Comparison of ENCODE assay signal across 17 cellular contexts in the genomic region with DNA sequence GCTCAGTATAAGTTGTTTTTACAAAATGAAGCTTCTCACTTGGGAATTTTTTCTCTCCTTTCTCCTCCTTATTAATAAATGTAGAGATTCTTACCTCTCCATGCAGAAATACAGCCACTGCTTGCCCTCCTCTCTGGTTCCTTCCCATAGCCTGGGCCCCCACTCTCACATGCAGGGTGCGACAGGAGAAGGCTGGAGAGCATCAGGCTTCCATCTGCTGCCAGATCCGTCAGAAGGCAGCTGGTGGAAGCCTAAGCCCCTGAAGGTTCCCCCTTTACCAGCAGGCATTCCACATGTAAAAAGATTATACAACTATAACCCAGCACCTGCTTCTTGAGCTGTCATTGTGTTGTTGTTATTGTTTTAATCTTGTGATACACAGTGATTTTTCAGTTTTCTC.
DNase-seq lines count a peak whose midpoint lies in the region; ATAC-seq, FAIRE-seq and TF ChIP-seq lines count a peak whose summit lies in the region.
"Had no signal": no experiment of that assay in that cellular context is flagged by ENCODE, and none has a peak within 500 bp of the region (broad histone marks: within the 10 kb centered on the region; RNA-seq: fewer than 3 reads in every experiment).

No MANE protein-coding gene starts in this region.

- whole genome bisulfite sequencing in SK-N-SH (ENCODE audit: low lambda C conversion rate), result 6% methylated on average over 2 of the region's 2 CpGs
- WGBS in H1 (ENCODE audit: extremely low coverage in 1 of 2, insufficient coverage in 1 of 2, insufficient read length in 1 of 2, insufficient replicate concordance in 2 of 2, low coverage in 1 of 2, low lambda C conversion rate in 2 of 2, missing lambda C conversion rate in 1 of 2), 2 experiments, result 81% methylated on average over 2 of the region's 2 CpGs; no CpG with 5 or more reads in 1 of the 2 experiments
- 60 to 69% methylated on average over 2 of the region's 2 CpGs for WGBS in transverse colon (ENCODE audit: low coverage in 1 of 2), 2 donors

- peak overlapping the region; percentile 61 for H3K14ac ChIP-seq in H1 (ENCODE audit: insufficient read length)

- no peaks in the 10 kb centered on the region for H3K9me2 ChIP-seq in SK-N-SH

- H2BK20ac ChIP-seq in H1 (ENCODE audit: low read length), result no peak overlapping the region

- no peak overlapping the region for H3K23ac ChIP-seq in H1 (ENCODE audit: insufficient read length)

- peaks cover 0 to 2% of the 10 kb centered on the region in 2 experiments; a peak in 1 of 4 replicates for H3K4me1 ChIP-seq in SK-N-SH (ENCODE audit: control insufficient read depth in 1 of 2, insufficient read depth in 2 of 2, low read depth in 1 of 2, low read length in 1 of 2)
- no peaks in the 10 kb centered on the region for H3K4me1 ChIP-seq in H1 (replicated peaks in 1 of 4; ENCODE audit: control insufficient read depth in 3 of 4, insufficient read depth in 4 of 4, low read length in 3 of 4)
- no peaks in the 10 kb centered on the region for H3K4me1 ChIP-seq in transverse colon
- no peaks in the 10 kb centered on the region for H3K4me1 ChIP-seq in effector memory CD4-positive, alpha-beta T cell (ENCODE audit: control insufficient read depth, insufficient read depth, low read length, poor library complexity, severe bottlenecking)
- H3K4me1 ChIP-seq: HAP-1 had no signal

- no peak overlapping the region for H3K18ac ChIP-seq in H1 (ENCODE audit: extremely low read depth, low read length)

- in situ Hi-C loops in transverse colon (cut with MboI; ENCODE audit: low pct_ligation_motif_present in 1 of 4, low pct_unique_long_range_greater_than_20kb in 1 of 4, low sequenced_read_pairs in 3 of 4), result no loop called here

- H3K4ac ChIP-seq in H1 (replicated peaks; ENCODE audit: insufficient read length, low read depth, low read length), result no peak overlapping the region

- no peak for FAIRE-seq in H1 (lab: Jason Lieb, UNC)
- FAIRE-seq: GM12892, GM19239 had no signal

- no peak overlapping the region for H3K4me3 ChIP-seq in SK-N-SH (ENCODE audit: low read depth in 2 of 2, low read length in 1 of 2)
- no peak overlapping the region for H3K4me3 ChIP-seq in H1 (ENCODE audit: extremely low read depth in 1 of 4, insufficient read depth in 2 of 4, low read depth in 3 of 4, low read length in 4 of 4)
- H3K4me3 ChIP-seq in transverse colon, result no peak overlapping the region
- H3K4me3 ChIP-seq in effector memory CD4-positive, alpha-beta T cell (ENCODE audit: insufficient read depth, low read depth, low read length, poor library complexity, severe bottlenecking), result no peak overlapping the region
- H3K4me3 ChIP-seq: BLaER1 treated with 17β-estradiol and CSF1 and Interleukin-3, amounts not matched to agents 10 nM and 100 nM; HAP-1 had no signal

- no peak overlapping the region for H4K91ac ChIP-seq in H1 (replicated peaks; ENCODE audit: insufficient read length, low read length)

- H3K56ac ChIP-seq in H1 (replicated peaks; ENCODE audit: insufficient read length, low read depth, low read length), result no peak overlapping the region

- H4K8ac ChIP-seq in H1 (ENCODE audit: extremely low read depth, insufficient read depth, low read length), result no peak overlapping the region

- H3K27ac ChIP-seq in SK-N-SH (ENCODE audit: low read depth in 2 of 2, low read length in 1 of 2) (no peak overlapping the region), H1 (ENCODE audit: low read depth, low read length) (no peak overlapping the region), transverse colon (no peak overlapping the region)
- no peak overlapping the region for H3K27ac ChIP-seq in effector memory CD4-positive, alpha-beta T cell (ENCODE audit: insufficient read depth, low read length, poor library complexity, severe bottlenecking)
- H3K27ac ChIP-seq: BLaER1 treated with 17β-estradiol and CSF1 and Interleukin-3, amounts not matched to agents 10 nM and 100 nM had no signal

- TF ChIP-seq CTCF in SK-N-SH (IDR thresholded peaks at IDR 0.05), result no peak
- TF ChIP-seq CTCF in H1 (IDR thresholded peaks at IDR 0.05; ENCODE audit: control extremely low read depth in 1 of 3, insufficient read depth in 1 of 3, low read depth in 1 of 3, low read length in 3 of 3), result no peak
- TF ChIP-seq CTCF in transverse colon (IDR thresholded peaks at IDR 0.05), result no peak

- H2AFZ ChIP-seq in SK-N-SH (ENCODE audit: low read depth) (no peak overlapping the region), H1 (ENCODE audit: low read length) (no peak overlapping the region)

- H3K23me2 ChIP-seq in H1 (ENCODE audit: low read depth, low read length), result no peaks in the 10 kb centered on the region

- H2BK120ac ChIP-seq in H1 (replicated peaks; ENCODE audit: low read depth, low read length), result no peak overlapping the region

- H3K9me3 ChIP-seq in SK-N-SH, result no peaks in the 10 kb centered on the region
- H3K9me3 ChIP-seq in H1 (ENCODE audit: insufficient read depth in 2 of 2, low read depth in 1 of 2, low read length in 1 of 2), result peaks cover 3 to 4% of the 10 kb centered on the region in 2 experiments; a peak in 1 of 4 replicates
- no peaks in the 10 kb centered on the region for H3K9me3 ChIP-seq in transverse colon
- no peaks in the 10 kb centered on the region for H3K9me3 ChIP-seq in effector memory CD4-positive, alpha-beta T cell (ENCODE audit: control insufficient read depth, low read length)
- H3K9me3 ChIP-seq: BLaER1 treated with 17β-estradiol and CSF1 and Interleukin-3, amounts not matched to agents 10 nM and 100 nM; HAP-1 had no signal

- no peak overlapping the region for H4K5ac ChIP-seq in H1 (ENCODE audit: insufficient read length, low read depth, low read length)

- TF ChIP-seq RAD21 in SK-N-SH (IDR thresholded peaks at IDR 0.05; ENCODE audit: low read length) (peak; percentile 5; the same call in 1 of the 2 replicates), H1 (IDR thresholded peaks at IDR 0.05 in 1 of 2, conservative IDR thresholded peaks at IDR 0.05 in 1 of 2; ENCODE audit: low read depth in 2 of 2, low read length in 2 of 2) (no peak)

- no peaks in the 10 kb centered on the region for H3K79me1 ChIP-seq in H1 (ENCODE audit: low read depth, low read length)

- H3K79me2 ChIP-seq in SK-N-SH (ENCODE audit: insufficient read depth) (no peaks in the 10 kb centered on the region), H1 (ENCODE audit: control insufficient read depth in 1 of 2, insufficient read depth in 2 of 2, low read length in 2 of 2) (no peaks in the 10 kb centered on the region)

- no peak overlapping the region for H3K9ac ChIP-seq in SK-N-SH
- H3K9ac ChIP-seq in H1 (replicated peaks in 1 of 4; ENCODE audit: extremely low read depth in 1 of 4, low read depth in 3 of 4, low read length in 3 of 4), result no peak overlapping the region
- H3K9ac ChIP-seq: BLaER1 treated with 17β-estradiol and CSF1 and Interleukin-3, amounts not matched to agents 10 nM and 100 nM had no signal

- TF ChIP-seq POLR2A in H1 (IDR thresholded peaks at IDR 0.05; ENCODE audit: control extremely low read depth in 1 of 2, low read depth in 2 of 2, low read length in 2 of 2) (no peak), transverse colon (IDR thresholded peaks at IDR 0.05) (no peak)

- no peak overlapping the region for H3K4me2 ChIP-seq in SK-N-SH
- H3K4me2 ChIP-seq in H1 (ENCODE audit: insufficient read depth in 1 of 2, low read depth in 2 of 2, low read length in 2 of 2), result no peak overlapping the region
- H3K4me2 ChIP-seq: BLaER1 treated with 17β-estradiol and CSF1 and Interleukin-3, amounts not matched to agents 10 nM and 100 nM had no signal

- TF ChIP-seq EP300 in SK-N-SH (IDR thresholded peaks at IDR 0.05; ENCODE audit: borderline replicate concordance in 1 of 2, low read depth in 1 of 2, low read length in 1 of 2) (0 out of 4 replicates have a peak, but pooled peaks of 1 of the 2 experiments have one; percentile 42), H1 (IDR thresholded peaks at IDR 0.05; ENCODE audit: borderline replicate concordance in 1 of 2, low read depth in 2 of 2, low read length in 2 of 2) (no peak), transverse colon (IDR thresholded peaks at IDR 0.05; ENCODE audit: low read depth) (no peak)

- no peak overlapping the region for H2BK15ac ChIP-seq in H1 (ENCODE audit: low read length)

- no peaks in the 10 kb centered on the region for H4K20me1 ChIP-seq in SK-N-SH (ENCODE audit: insufficient read depth)
- H4K20me1 ChIP-seq in H1 (replicated peaks in 1 of 2; ENCODE audit: control insufficient read depth in 1 of 2, insufficient read depth in 2 of 2, low read length in 2 of 2), result no peaks in the 10 kb centered on the region
- H4K20me1 ChIP-seq: BLaER1 treated with 17β-estradiol and CSF1 and Interleukin-3, amounts not matched to agents 10 nM and 100 nM had no signal

- no peaks in the 10 kb centered on the region for H3F3A ChIP-seq in SK-N-SH (replicated peaks; ENCODE audit: insufficient read depth)

- intact Hi-C loops in transverse colon (cut with DNase I; ENCODE audit: low total_unique reads), result no loop called here

- DNase-seq in SK-N-SH, result peak; percentile 27
- DNase-seq in NCI-H524 (lab: John Stamatoyannopoulos, UW), result peak; percentile 82 to 90
- no peak for DNase-seq in H1 (ENCODE audit: low read depth in 1 of 2, low spot score in 2 of 2)
- DNase-seq in transverse colon, result no peak
- DNase-seq in effector memory CD4-positive, alpha-beta T cell, result no peak
- DNase-seq: 8988T; AML-193; CD4-positive, CD25-positive, alpha-beta regulatory T cell; DND-41; GDM1; GOT3 had no signal

- POLR2A ChIA-PET in SK-N-SH (lab: Yijun Ruan, JAX), result interaction anchor here (0.6 to 0.8 kb wide), 2 partner anchors 12 to 157 kb away, joined by 4 read pairs; no protein-coding TSS in a partner anchor
- POLR2A ChIA-PET in H1 (lab: Charles Lee; ENCODE audit: partially characterized antibody), result no interaction called here

- ATAC-seq in SK-N-SH treated with all-trans-retinoic acid at 6 μM for 48 hours (no peak), GM18868 (IDR thresholded peaks at IDR 0.05; ENCODE audit: unreplicated experiment) (no peak)

- H3K27me3 ChIP-seq in SK-N-SH (ENCODE audit: insufficient read depth), result no peaks in the 10 kb centered on the region
- no peaks in the 10 kb centered on the region for H3K27me3 ChIP-seq in H1 (replicated peaks in 1 of 4; ENCODE audit: control insufficient read depth in 3 of 4, extremely low read depth in 1 of 4, insufficient read depth in 3 of 4, low read length in 3 of 4)
- no peaks in the 10 kb centered on the region for H3K27me3 ChIP-seq in transverse colon
- no peaks in the 10 kb centered on the region for H3K27me3 ChIP-seq in effector memory CD4-positive, alpha-beta T cell (replicated peaks; ENCODE audit: control insufficient read depth, insufficient read depth, low read length, poor library complexity, severe bottlenecking)
- H3K27me3 ChIP-seq: BLaER1 treated with 17β-estradiol and CSF1 and Interleukin-3, amounts not matched to agents 10 nM and 100 nM had no signal

- H2BK12ac ChIP-seq in H1 (ENCODE audit: low read depth, low read length), result no peak overlapping the region

- H2AK5ac ChIP-seq in H1 (ENCODE audit: low read depth, low read length), result no peak overlapping the region

- H3K36me3 ChIP-seq in SK-N-SH (replicated peaks in 1 of 2; ENCODE audit: control insufficient read depth in 1 of 2, insufficient read depth in 2 of 2, low read length in 1 of 2) (no peaks in the 10 kb centered on the region), H1 (ENCODE audit: control insufficient read depth in 2 of 4, insufficient read depth in 4 of 4, low read length in 3 of 4) (no peaks in the 10 kb centered on the region), transverse colon (no peaks in the 10 kb centered on the region)
- no peaks in the 10 kb centered on the region for H3K36me3 ChIP-seq in effector memory CD4-positive, alpha-beta T cell (ENCODE audit: control insufficient read depth, insufficient read depth, low read length)
- H3K36me3 ChIP-seq: BLaER1 treated with 17β-estradiol and CSF1 and Interleukin-3, amounts not matched to agents 10 nM and 100 nM; HAP-1 had no signal

- H2BK5ac ChIP-seq in H1 (ENCODE audit: low read depth, low read length), result no peak overlapping the region

- CTCF ChIA-PET in SK-N-SH (lab: Yijun Ruan, JAX) (interaction anchor here (0.7 to 6.0 kb wide), 18 partner anchors 9 to 1118 kb away, joined by 3 to 68 read pairs (median 4); no protein-coding TSS in a partner anchor), H1 (lab: Charles Lee; ENCODE audit: partially characterized antibody) (interaction anchor here (0.7 to 8.8 kb wide), 20 partner anchors 10 to 412 kb away, joined by 3 to 94 read pairs (median 7); no protein-coding TSS in a partner anchor)

Comparison
In these comparisons a context has a peak if more than half of its experiments do, and no peak if none do; other contexts are left out.
1. DNase-seq: peak in SK-N-SH (single experiment) and NCI-H524 (2 of 2); none in H1 (0 of 2), transverse colon (single experiment) and effector memory CD4-positive, alpha-beta T cell (0 of 3).